In the genomic region with DNA sequence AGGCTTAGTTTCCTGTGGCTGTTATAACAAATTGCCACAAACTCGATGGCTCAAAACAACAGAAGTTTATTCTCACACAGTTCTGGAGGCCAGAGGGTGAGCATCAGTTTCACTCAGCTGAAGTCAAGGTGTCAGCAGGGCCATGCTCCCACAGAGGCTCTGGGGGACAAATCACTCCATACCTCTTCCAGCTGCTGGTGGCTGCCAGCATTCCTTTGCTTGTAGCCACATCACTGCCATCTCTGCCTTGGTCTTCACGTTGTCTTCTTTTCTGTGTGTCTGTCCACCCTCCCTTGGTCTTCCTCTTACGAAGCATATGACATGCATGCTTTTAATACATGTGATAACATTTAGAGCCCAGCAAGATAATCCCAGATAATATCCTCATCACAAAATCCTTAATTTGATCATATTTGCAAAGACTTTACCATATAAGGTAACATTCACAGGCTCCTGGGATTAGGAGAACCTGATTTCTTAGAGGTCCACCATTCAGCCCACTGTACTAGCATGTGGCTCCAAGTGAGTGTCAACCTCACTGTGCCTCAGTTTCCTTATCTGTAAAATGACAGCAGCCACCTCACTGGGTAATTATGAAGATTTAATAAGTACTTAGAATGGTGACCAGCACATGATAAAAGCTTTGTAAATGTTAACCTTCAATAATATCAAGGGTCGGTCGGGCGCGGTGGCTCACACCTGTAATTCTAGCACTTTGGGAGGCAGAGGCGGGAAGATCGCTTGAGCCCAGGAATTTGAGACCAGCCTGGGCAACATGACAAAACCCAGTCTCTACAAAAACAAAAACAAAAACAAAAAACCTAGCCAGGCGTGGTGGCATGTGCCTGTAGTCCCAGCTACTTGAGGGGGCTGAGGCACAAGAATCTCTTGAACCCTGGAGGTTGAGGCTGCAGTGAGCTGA, we compare ENCODE assay signal across 20 cellular contexts. TPM values are rescaled to one million over a fixed set of nuclear protein-coding genes. Genes with fewer than 3 reads are reported as not detected.
DNase-seq lines count a peak whose midpoint lies in the region; ATAC-seq and TF ChIP-seq lines count a peak whose summit lies in the region.
"Had no signal": no experiment of that assay in that cellular context is flagged by ENCODE, and none has a peak within 500 bp of the region (broad histone marks: within the 10 kb centered on the region; RNA-seq: fewer than 3 reads in every experiment).

No MANE protein-coding gene starts in this region.

- DNase-seq in heart right ventricle = no peak
- DNase-seq in Right ventricle myocardium superior = no peak
- DNase-seq in SJCRH30 = no peak
- DNase-seq in uterus = no peak
- DNase-seq in activated CD8-positive, alpha-beta memory T cell treated with anti-CD3 and anti-CD28 coated beads, Interleukin-2, amount 50 U/mL, for 48 hours = no peak
- no peak for DNase-seq in NCI-H1092 treated with DMSO at 0.1 percent for 48 hours (lab: John Stamatoyannopoulos, UW)
- DNase-seq in NOMO-1 treated with DMSO at 0.1 percent for 48 hours (lab: John Stamatoyannopoulos, UW; ENCODE audit: unreplicated experiment) = no peak
- DNase-seq: activated CD8-positive, alpha-beta T cell treated with anti-CD3 and anti-CD28 coated beads for 36 hours; CD4-positive, alpha-beta memory T cell; naive thymus-derived CD8-positive, alpha-beta T cell; NCI-H526 treated with DMSO at 0.1 percent for 48 hours; stimulated activated CD4-positive, alpha-beta T cell treated with anti-CD3 and anti-CD28 coated beads, Interleukin-12 subunit alpha, Interleukin-12 subunit beta, amount 100 ng/mL, for 4 hours; stimulated activated CD4-positive, alpha-beta T cell treated with anti-CD3 and anti-CD28 coated beads, Interleukin-4, amount 100 ng/mL, for 4 hours had no signal

- TF ChIP-seq CTCF in heart right ventricle (IDR thresholded peaks at IDR 0.05) (no peak), gastroesophageal sphincter (IDR thresholded peaks at IDR 0.05) (no peak), uterus (IDR thresholded peaks at IDR 0.05) (no peak)

- H3K36me3 ChIP-seq in heart right ventricle = no peaks in the 10 kb centered on the region
- H3K36me3 ChIP-seq in SJCRH30 = no peaks in the 10 kb centered on the region
- H3K36me3 ChIP-seq in gastroesophageal sphincter = no peaks in the 10 kb centered on the region
- no peaks in the 10 kb centered on the region for H3K36me3 ChIP-seq in uterus
- H3K36me3 ChIP-seq: pancreas, SJSA1 had no signal

- TF ChIP-seq POLR2A in gastroesophageal sphincter (IDR thresholded peaks at IDR 0.05) (no peak), uterus (IDR thresholded peaks at IDR 0.05) (no peak)

- TF ChIP-seq EP300 in gastroesophageal sphincter (IDR thresholded peaks at IDR 0.05) = no peak

- ATAC-seq in heart right ventricle = no peak
- ATAC-seq in Right ventricle myocardium superior (ENCODE audit: poor library complexity) = no peak
- no peak for ATAC-seq in gastroesophageal sphincter
- ATAC-seq: activated CD4-positive, CD25-positive, alpha-beta regulatory T cell treated with anti-CD3 and anti-CD28 coated beads, Interleukin-2, amount 50 U/mL, for 24 hours; GM12878; naive thymus-derived CD8-positive, alpha-beta T cell; stimulated activated memory B cell treated with anti-CD40 and anti-IgM and Interleukin-4, amounts not matched to agents 10 μg/mL and 1 μg/mL and 100 μg/mL, for 72 hours; T-cell had no signal

- H3K27ac ChIP-seq in heart right ventricle (peak overlapping the region in 7 of 10 donors; percentile 36 to 87 (median 66)), SJCRH30 (peak overlapping the region; percentile 86), gastroesophageal sphincter (peak overlapping the region in 3 of 4 donors; percentile 75 to 79 (median 76)), uterus (peak overlapping the region; percentile 95 to 98)
- H3K27ac ChIP-seq: SJSA1 had no signal

- WGBS in heart right ventricle, 2 donors = 95 to 97% methylated on average over 10 of the region's 10 CpGs
- 73 to 93% methylated on average over 3 to 10 of the region's 10 CpGs for WGBS in gastroesophageal sphincter (ENCODE audit: low coverage in 1 of 2), 2 donors

- no peaks in the 10 kb centered on the region for H3K27me3 ChIP-seq in heart right ventricle
- H3K27me3 ChIP-seq in SJCRH30 = no peaks in the 10 kb centered on the region
- no peaks in the 10 kb centered on the region for H3K27me3 ChIP-seq in gastroesophageal sphincter
- H3K27me3 ChIP-seq in uterus = no peaks in the 10 kb centered on the region
- H3K27me3 ChIP-seq: pancreas, SJSA1 had no signal

- no peak overlapping the region for H3K4me3 ChIP-seq in heart right ventricle
- H3K4me3 ChIP-seq in SJCRH30 = no peak overlapping the region
- H3K4me3 ChIP-seq in gastroesophageal sphincter = no peak overlapping the region
- H3K4me3 ChIP-seq in uterus = no peak overlapping the region
- H3K4me3 ChIP-seq: GM12878, pancreas, SJSA1 had no signal

- peaks cover 0 to 18% (median 7%) of the 10 kb centered on the region in 11 donors for H3K9me3 ChIP-seq in heart right ventricle
- peaks cover 5% of the 10 kb centered on the region for H3K9me3 ChIP-seq in SJCRH30 (replicated peaks)
- H3K9me3 ChIP-seq in gastroesophageal sphincter = peaks cover 0 to 7% (median 0%) of the 10 kb centered on the region in 3 donors
- H3K9me3 ChIP-seq in uterus = no peaks in the 10 kb centered on the region
- H3K9me3 ChIP-seq: pancreas, SJSA1 had no signal

- intact Hi-C loops in heart right ventricle (cut with DNase I) = no loop called here
- intact Hi-C loops in Right ventricle myocardium superior (cut with DNase I) = no loop called here
- intact Hi-C loops in uterus (cut with DNase I; ENCODE audit: low total_unique reads) = no loop called here

- peaks cover 4 to 39% (median 17%) of the 10 kb centered on the region in 9 donors for H3K4me1 ChIP-seq in heart right ventricle
- peaks cover 63% of the 10 kb centered on the region for H3K4me1 ChIP-seq in SJCRH30
- H3K4me1 ChIP-seq in gastroesophageal sphincter = peaks cover 0 to 81% (median 26%) of the 10 kb centered on the region in 3 donors
- peaks cover 20 to 33% of the 10 kb centered on the region in 2 donors for H3K4me1 ChIP-seq in uterus

RNA-seq across cellular contexts. Expression of gene PTGIS, which starts 14.7 kb away (rescaled TPM):
- 10 to 100 TPM in 9 of 10 donors, 1 to 10 TPM in 1; 10.0 to 66.8 (median 23.3) TPM for total RNA-seq in heart right ventricle
- polyA plus RNA-seq in heart right ventricle = 1 to 10 TPM; 6.5 to 7.5 TPM
- total RNA-seq in Right ventricle myocardium superior = 26.9 TPM
- total RNA-seq in SJCRH30 (2014; rRNA removed; shearing (Covaris generic)) = 0.28 and 0.56 TPM in 2 replicates
- total RNA-seq in gastroesophageal sphincter = 100 to 1,000 TPM in 3 of 4 donors, 10 to 100 TPM in 1; 75.3 to 169 (median 137) TPM
- 100 to 1,000 TPM in 3 of 4 donors, 10 to 100 TPM in 1; 64.7 to 460 (median 140) TPM for total RNA-seq in uterus
- total RNA-seq: CD4-positive, alpha-beta memory T cell; naive thymus-derived CD8-positive, alpha-beta T cell; SJSA1 had no signal
- polyA plus RNA-seq: CD4-positive, alpha-beta memory T cell; GM12878; naive thymus-derived CD8-positive, alpha-beta T cell had no signal
